In the genomic region with DNA sequence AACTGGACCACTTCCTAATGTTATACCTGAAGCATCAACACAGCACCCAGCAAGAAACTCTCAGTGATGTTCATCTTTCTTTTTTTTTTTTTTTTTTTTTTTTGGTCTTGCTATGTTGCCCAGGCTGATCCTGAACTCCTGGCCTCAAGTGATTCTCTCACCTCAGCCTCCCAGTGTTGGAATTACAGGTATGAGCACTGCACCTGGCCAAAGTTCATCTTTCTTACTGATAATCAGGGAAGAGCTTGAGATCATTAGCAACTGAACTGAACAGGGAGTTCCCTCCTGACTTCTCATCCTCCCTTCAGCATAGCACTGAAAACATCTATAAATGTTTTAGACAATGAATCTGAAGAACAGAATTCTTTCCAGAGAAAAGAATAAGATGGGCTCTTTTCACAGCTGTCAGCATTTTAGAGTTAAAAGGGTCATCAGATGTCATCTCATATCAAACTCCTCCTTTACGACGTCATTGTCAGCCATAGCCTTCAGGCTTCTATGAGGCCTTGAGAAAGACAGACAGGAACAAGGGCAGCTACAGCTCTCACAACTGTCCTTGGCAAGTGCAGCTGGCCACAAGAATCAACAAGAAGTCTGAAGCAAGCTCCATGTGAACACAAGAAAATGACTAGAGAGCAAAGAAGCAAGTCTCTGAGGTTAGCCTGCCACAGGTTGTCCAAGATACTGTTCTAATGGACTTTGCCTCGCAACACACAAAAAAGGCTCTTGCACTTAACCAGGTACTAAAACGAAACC, we compare ENCODE assay signal across 12 cellular contexts. TPM values are rescaled to one million over a fixed set of nuclear protein-coding genes. Genes with fewer than 3 reads are reported as not detected.
DNase-seq lines count a peak whose midpoint lies in the region; ATAC-seq, FAIRE-seq and TF ChIP-seq lines count a peak whose summit lies in the region.
"Had no signal": no experiment of that assay in that cellular context is flagged by ENCODE, and none has a peak within 500 bp of the region (broad histone marks: within the 10 kb centered on the region; RNA-seq: fewer than 3 reads in every experiment).

No MANE protein-coding gene starts in this region.

- H3K4me2 ChIP-seq in HCT116 (ENCODE audit: low read length) = no peak overlapping the region
- peak overlapping the region; percentile 96 for H3K4me2 ChIP-seq in HepG2 (ENCODE audit: low read depth, low read length)

- no peak for TF ChIP-seq POLR2A in HCT116 (IDR thresholded peaks at IDR 0.05; ENCODE audit: borderline replicate concordance, extremely low read depth, insufficient read depth, insufficient read length)
- no peak for TF ChIP-seq POLR2A in HepG2 (IDR thresholded peaks at IDR 0.05; ENCODE audit: insufficient read depth in 1 of 2, low read depth in 2 of 2, low read length in 2 of 2)

- no peak overlapping the region for H2AFZ ChIP-seq in HCT116 (ENCODE audit: low read depth, low read length, poor library complexity, severe bottlenecking)
- no peak overlapping the region for H2AFZ ChIP-seq in HepG2 (ENCODE audit: low read length)

- TF ChIP-seq CTCF in HCT116 (IDR thresholded peaks at IDR 0.05 in 2 of 3, conservative IDR thresholded peaks at IDR 0.05 in 1 of 3; ENCODE audit: borderline replicate concordance in 1 of 3, insufficient read depth in 1 of 3, low read depth in 2 of 3, low read length in 2 of 3) = no peak
- TF ChIP-seq CTCF in HepG2 (CRISPR knock-in tag; IDR thresholded peaks at IDR 0.05) = no peak
- no peak for TF ChIP-seq CTCF in brain microvascular endothelial cell (IDR thresholded peaks at IDR 0.05; ENCODE audit: low read depth, low read length, missing control alignments)

- intact Hi-C loops in HCT116 (cut with micrococcal nuclease) = no loop called here
- intact Hi-C loops in HepG2 (cut with micrococcal nuclease; ENCODE audit: unreplicated experiment) = no loop called here

- H3K4me3 ChIP-seq in HCT116 (replicated peaks in 1 of 2; ENCODE audit: low read depth in 1 of 2, low read length in 2 of 2) (no peak overlapping the region), HepG2 (replicated peaks in 1 of 3; ENCODE audit: insufficient read depth in 1 of 3, low read depth in 2 of 3, low read length in 3 of 3) (peak overlapping the region in 1 of 3 experiments; percentile 69; a peak in 1 of 6 replicates), skeletal muscle tissue (ENCODE audit: low read length in 3 of 3) (no peak overlapping the region), brain microvascular endothelial cell (ENCODE audit: low read depth, low read length) (no peak overlapping the region)

- WGBS in HepG2 (ENCODE audit: low lambda C conversion rate) = 60% methylated on average over 4 of the region's 4 CpGs

- peaks cover 9 to 17% of the 10 kb centered on the region in 2 experiments for H3K4me1 ChIP-seq in HCT116 (ENCODE audit: control insufficient read depth in 1 of 2, insufficient read depth in 2 of 2, low read length in 2 of 2)
- H3K4me1 ChIP-seq in HepG2 (ENCODE audit: insufficient read depth, low read length) = peaks cover 54% of the 10 kb centered on the region
- H3K4me1 ChIP-seq in skeletal muscle tissue (ENCODE audit: control insufficient read depth in 3 of 3, insufficient read depth in 3 of 3, low read length in 3 of 3) = peaks cover 16 to 24% (median 22%) of the 10 kb centered on the region in 3 donors

- RAD21 ChIA-PET in HCT116 (lab: Charles Lee; ENCODE audit: low non-redundant PET in 1 of 2, low total read pairs in 2 of 2, uncharacterized antibody in 2 of 2, unreplicated experiment in 2 of 2) = no interaction called here

- TF ChIP-seq EP300 in HepG2 (IDR thresholded peaks at IDR 0.05; ENCODE audit: low read depth in 2 of 2, low read length in 2 of 2) (0 out of 4 replicates have a peak, but pooled peaks of 1 of the 2 experiments have one; percentile 3), HepG2 (CRISPR knock-in tag; IDR thresholded peaks at IDR 0.05; ENCODE audit: borderline replicate concordance) (no peak)

- no peaks in the 10 kb centered on the region for H3K27me3 ChIP-seq in HCT116 (ENCODE audit: insufficient read depth, low read length)
- no peaks in the 10 kb centered on the region for H3K27me3 ChIP-seq in HepG2 (ENCODE audit: control insufficient read depth in 1 of 2, insufficient read depth in 2 of 2, low read length in 2 of 2)
- H3K27me3 ChIP-seq in skeletal muscle tissue (ENCODE audit: control insufficient read depth in 3 of 3, insufficient read depth in 3 of 3, low read length in 3 of 3) = no peaks in the 10 kb centered on the region
- no peaks in the 10 kb centered on the region for H3K27me3 ChIP-seq in brain microvascular endothelial cell (replicated peaks)
- H3K27me3 ChIP-seq: foreskin keratinocyte had no signal

- no peak for ATAC-seq in HCT116
- ATAC-seq in HepG2 = no peak
- ATAC-seq: foreskin keratinocyte, SK-N-SH treated with all-trans-retinoic acid at 6 μM for 48 hours had no signal

- H3K9me2 ChIP-seq in HCT116 (ENCODE audit: insufficient read depth) = no peaks in the 10 kb centered on the region

- no peak overlapping the region for H3K9ac ChIP-seq in HCT116 (ENCODE audit: low read length)
- H3K9ac ChIP-seq in HepG2 (ENCODE audit: insufficient read depth, low read depth, low read length) = peak overlapping the region; percentile 44
- no peak overlapping the region for H3K9ac ChIP-seq in skeletal muscle tissue (ENCODE audit: low read depth in 1 of 3, low read length in 3 of 3)

- DNase-seq in HCT116 (ENCODE audit: low read depth, low spot score) (no peak), amniotic epithelial cell (ENCODE audit: low read depth) (peak; percentile 41), HepG2 (ENCODE audit: low spot score) (peak; percentile 63), brain microvascular endothelial cell (no peak), AG08395 (ENCODE audit: low spot score) (no peak), NCI-H2029 treated with DMSO at 0.1 percent for 48 hours (lab: John Stamatoyannopoulos, UW) (no peak), NCI-H510A treated with DMSO at 0.1 percent for 48 hours (lab: John Stamatoyannopoulos, UW) (no peak)
- DNase-seq: foreskin keratinocyte, Karpas-422, NCI-H2029 had no signal

- POLR2A ChIA-PET in HCT116 (lab: Charles Lee) (no interaction called here), HepG2 (lab: Yijun Ruan, JAX) (interaction anchor here (1.3 to 5.9 kb wide), 4 partner anchors 15 to 35 kb away, joined by 3 to 34 read pairs (median 12); partner anchors contain the start of gene SCAP)

- peak; percentile 75 for FAIRE-seq in HepG2 (lab: Jason Lieb, UNC)

- H4K20me1 ChIP-seq in HCT116 (ENCODE audit: insufficient read depth) = no peaks in the 10 kb centered on the region
- H4K20me1 ChIP-seq in HepG2 (ENCODE audit: insufficient read depth, low read length) = no peaks in the 10 kb centered on the region

- CTCF ChIA-PET in HCT116 (lab: Charles Lee) = no interaction called here
- CTCF ChIA-PET in HepG2 (lab: Yijun Ruan, JAX; ENCODE audit: low intra/inter-chr PET ratio, low total read pairs) = no interaction called here

- H3K9me3 ChIP-seq in HCT116 (ENCODE audit: control insufficient read depth in 1 of 2, insufficient read depth in 1 of 2, low read depth in 1 of 2, low read length in 2 of 2) (no peaks in the 10 kb centered on the region), HepG2 (ENCODE audit: low read length) (no peaks in the 10 kb centered on the region), skeletal muscle tissue (ENCODE audit: control insufficient read depth in 3 of 3, low read length in 3 of 3) (no peaks in the 10 kb centered on the region)

- peaks cover 8 to 9% of the 10 kb centered on the region in 2 experiments; a peak in 2 of 4 replicates for H3K36me3 ChIP-seq in HCT116 (ENCODE audit: control insufficient read depth in 1 of 2, insufficient read depth in 2 of 2, low read length in 2 of 2)
- H3K36me3 ChIP-seq in HepG2 (replicated peaks in 1 of 2; ENCODE audit: control insufficient read depth in 1 of 2, insufficient read depth in 2 of 2, low read length in 2 of 2) = peaks cover 0 to 13% of the 10 kb centered on the region in 2 experiments; a peak in 4 of 5 replicates
- H3K36me3 ChIP-seq in skeletal muscle tissue (ENCODE audit: control insufficient read depth in 3 of 3, insufficient read depth in 3 of 3, low read length in 3 of 3) = peaks cover 4 to 16% (median 9%) of the 10 kb centered on the region in 3 donors
- H3K36me3 ChIP-seq in brain microvascular endothelial cell (replicated peaks) = no peaks in the 10 kb centered on the region

- H3K27ac ChIP-seq in HCT116 (ENCODE audit: low read depth, low read length) (no peak overlapping the region), HepG2 (ENCODE audit: extremely low read length, insufficient read depth, low read length) (peak overlapping the region; percentile 88), skeletal muscle tissue (ENCODE audit: low read depth, low read length) (peak overlapping the region; percentile 84), brain microvascular endothelial cell (no peak overlapping the region)

- H3K79me2 ChIP-seq in HCT116 (ENCODE audit: insufficient read depth, low read length) (peaks cover 16% of the 10 kb centered on the region; the same call in 1 of the 2 replicates), HepG2 (ENCODE audit: insufficient read depth, low read length) (peaks cover 37% of the 10 kb centered on the region)

- BruUV-seq in HCT116 (replicated peaks; lab: Mats Ljungman, UMichigan) = TSS peak; percentile 27
- BruUV-seq in HepG2 (replicated peaks; lab: Mats Ljungman, UMichigan) = TSS peak; percentile 54

- in situ Hi-C loops in HepG2 (cut with HindIII; ENCODE audit: extremely low pct_ligation_motif_present, low pct_unique_long_range_greater_than_20kb) (no loop called here), brain microvascular endothelial cell (cut with HindIII; ENCODE audit: low pct_ligation_motif_present, low sequenced_read_pairs) (no loop called here)

- no peak for TF ChIP-seq RAD21 in HCT116 (IDR thresholded peaks at IDR 0.05; ENCODE audit: low read depth)
- no peak for TF ChIP-seq RAD21 in HepG2 (CRISPR knock-in tag; IDR thresholded peaks at IDR 0.05)

RNA-seq across cellular contexts. Expression of gene SCAP, which starts 33.8 kb away (rescaled TPM):
- total RNA-seq in HCT116 (2021; ENCODE audit: unreplicated experiment) (67.6 TPM), HepG2 (2016; rRNA removed; fragmentation: Illumina TruSeq; extraction: Trizol) (24.0 and 53.3 TPM in 2 replicates), skeletal muscle tissue (53.8 TPM)
- 46.3 and 49.8 TPM in 2 replicates for polyA plus RNA-seq in HCT116 (2012)
- total RNA-seq in HepG2 (2016; cell fraction: cytosol; rRNA removed; fragmentation: Illumina TruSeq; extraction: Trizol; ENCODE audit: low read depth) = 52.3 and 54.3 TPM in 2 replicates
- 21.9 and 52.8 TPM in 2 replicates for total RNA-seq in HepG2 (2016; cell fraction: insoluble cytoplasmic fraction; rRNA removed; fragmentation: Illumina TruSeq; extraction: Trizol)
- total RNA-seq in HepG2 (2016; cell fraction: membrane; rRNA removed; fragmentation: Illumina TruSeq; extraction: Trizol) = 34.5 and 35.0 TPM in 2 replicates
- total RNA-seq in HepG2 (2016; cell fraction: nucleus; rRNA removed; fragmentation: Illumina TruSeq; extraction: Trizol) = 54.5 and 63.6 TPM in 2 replicates
- 40.4 and 58.7 TPM in 2 replicates for polyA plus RNA-seq in HepG2 (2011; rRNA removed)
- polyA plus RNA-seq in HepG2 (2011; cell fraction: cytosol; rRNA removed) = 31.5 and 35.0 TPM in 2 replicates
- polyA plus RNA-seq in HepG2 (2011; cell fraction: nucleus; rRNA removed) = 134 and 142 TPM in 2 replicates
- 70.2 and 73.6 TPM in 2 replicates for polyA plus RNA-seq in HepG2 (2012)
- polyA plus RNA-seq in HepG2 (2016; cell fraction: cytosol; fragmentation: Illumina TruSeq; extraction: Trizol; ENCODE audit: low read depth) = 6.4 and 7.0 TPM in 2 replicates
- 18.1 and 20.4 TPM in 2 replicates for polyA plus RNA-seq in HepG2 (2016; cell fraction: insoluble cytoplasmic fraction; fragmentation: Illumina TruSeq; extraction: Trizol; ENCODE audit: low read depth)
- polyA plus RNA-seq in HepG2 (2016; cell fraction: membrane; fragmentation: Illumina TruSeq; extraction: Trizol; ENCODE audit: low read depth) = 15.1 and 16.0 TPM in 2 replicates
- 85.3 and 87.4 TPM in 2 replicates for polyA plus RNA-seq in HepG2 (2016; cell fraction: nucleus; fragmentation: Illumina TruSeq; extraction: Trizol; ENCODE audit: insufficient read depth, low read depth)
- polyA minus RNA-seq in HepG2 (2011; rRNA and poly(A)+ RNA removed; ENCODE audit: low replicate concordance) = 122 and 226 TPM in 2 replicates
- 53.2 and 65.6 TPM in 2 replicates for polyA minus RNA-seq in HepG2 (2011; cell fraction: cytosol; rRNA and poly(A)+ RNA removed)
- polyA minus RNA-seq in HepG2 (2011; cell fraction: nucleus; rRNA and poly(A)+ RNA removed) = 49.2 and 66.6 TPM in 2 replicates

Comparison
In these comparisons a context has a peak if more than half of its experiments do, and no peak if none do; other contexts are left out.
1. DNase-seq: peak in amniotic epithelial cell (single experiment) and HepG2 (single experiment); none in HCT116 (single experiment), brain microvascular endothelial cell (single experiment), AG08395 (single experiment), NCI-H2029 treated with DMSO at 0.1 percent for 48 hours (single experiment) and NCI-H510A treated with DMSO at 0.1 percent for 48 hours (single experiment).
2. H3K27ac ChIP-seq: peak in HepG2 (single experiment) and skeletal muscle tissue (single experiment); none in HCT116 (single experiment) and brain microvascular endothelial cell (single experiment).